1 cellular context compared by ENCODE assay signal in the genomic region with DNA sequence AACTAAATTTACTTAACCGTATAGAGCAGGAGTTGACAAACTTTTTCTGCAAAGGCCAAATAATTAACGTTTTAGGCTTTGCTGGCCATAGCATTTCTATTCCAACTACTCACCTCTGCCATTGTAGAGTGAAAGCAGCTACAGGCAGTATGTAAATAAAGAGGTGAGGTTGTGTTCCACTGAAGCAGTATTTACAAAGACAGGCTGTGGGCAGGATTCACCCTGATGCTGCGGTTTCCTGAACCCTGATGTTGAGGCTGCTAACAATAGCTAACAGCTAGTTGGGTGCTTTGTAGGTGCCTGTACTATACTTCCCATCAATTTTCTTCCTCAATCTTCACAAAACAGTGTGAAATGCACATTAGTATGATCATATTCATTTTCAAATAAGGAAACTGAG.
TF ChIP-seq lines count a peak whose summit lies in the region.

No MANE protein-coding gene starts in this region.

TF ChIP-seq in GM23338, 12 proteins besides CTCF, POLR2A, EP300 and RAD21:
- TF ChIP-seq STAT1 (IDR thresholded peaks at IDR 0.05; ENCODE audit: unreplicated experiment) (no peak), NANOG (IDR thresholded peaks at IDR 0.05; ENCODE audit: borderline replicate concordance) (no peak), JUNB (IDR thresholded peaks at IDR 0.05; ENCODE audit: unreplicated experiment) (no peak), CREB1 (CRISPR knock-in tag; IDR thresholded peaks at IDR 0.05; ENCODE audit: low read depth) (no peak), ZNF114 (CRISPR knock-in tag; IDR thresholded peaks at IDR 0.05) (no peak), POLR2AphosphoS5 (IDR thresholded peaks at IDR 0.05; ENCODE audit: low read depth) (no peak), EZH2phosphoT487 (IDR thresholded peaks at IDR 0.05; ENCODE audit: unreplicated experiment) (no peak), ZNF331 (CRISPR knock-in tag; IDR thresholded peaks at IDR 0.05; ENCODE audit: low read depth) (no peak)
- TF ChIP-seq, protein P1, sequence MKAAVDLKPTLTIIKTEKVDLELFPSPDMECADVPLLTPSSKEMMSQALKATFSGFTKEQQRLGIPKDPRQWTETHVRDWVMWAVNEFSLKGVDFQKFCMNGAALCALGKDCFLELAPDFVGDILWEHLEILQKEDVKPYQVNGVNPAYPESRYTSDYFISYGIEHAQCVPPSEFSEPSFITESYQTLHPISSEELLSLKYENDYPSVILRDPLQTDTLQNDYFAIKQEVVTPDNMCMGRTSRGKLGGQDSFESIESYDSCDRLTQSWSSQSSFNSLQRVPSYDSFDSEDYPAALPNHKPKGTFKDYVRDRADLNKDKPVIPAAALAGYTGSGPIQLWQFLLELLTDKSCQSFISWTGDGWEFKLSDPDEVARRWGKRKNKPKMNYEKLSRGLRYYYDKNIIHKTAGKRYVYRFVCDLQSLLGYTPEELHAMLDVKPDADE (IDR thresholded peaks at IDR 0.05): no peak
- TF ChIP-seq, protein P2, sequence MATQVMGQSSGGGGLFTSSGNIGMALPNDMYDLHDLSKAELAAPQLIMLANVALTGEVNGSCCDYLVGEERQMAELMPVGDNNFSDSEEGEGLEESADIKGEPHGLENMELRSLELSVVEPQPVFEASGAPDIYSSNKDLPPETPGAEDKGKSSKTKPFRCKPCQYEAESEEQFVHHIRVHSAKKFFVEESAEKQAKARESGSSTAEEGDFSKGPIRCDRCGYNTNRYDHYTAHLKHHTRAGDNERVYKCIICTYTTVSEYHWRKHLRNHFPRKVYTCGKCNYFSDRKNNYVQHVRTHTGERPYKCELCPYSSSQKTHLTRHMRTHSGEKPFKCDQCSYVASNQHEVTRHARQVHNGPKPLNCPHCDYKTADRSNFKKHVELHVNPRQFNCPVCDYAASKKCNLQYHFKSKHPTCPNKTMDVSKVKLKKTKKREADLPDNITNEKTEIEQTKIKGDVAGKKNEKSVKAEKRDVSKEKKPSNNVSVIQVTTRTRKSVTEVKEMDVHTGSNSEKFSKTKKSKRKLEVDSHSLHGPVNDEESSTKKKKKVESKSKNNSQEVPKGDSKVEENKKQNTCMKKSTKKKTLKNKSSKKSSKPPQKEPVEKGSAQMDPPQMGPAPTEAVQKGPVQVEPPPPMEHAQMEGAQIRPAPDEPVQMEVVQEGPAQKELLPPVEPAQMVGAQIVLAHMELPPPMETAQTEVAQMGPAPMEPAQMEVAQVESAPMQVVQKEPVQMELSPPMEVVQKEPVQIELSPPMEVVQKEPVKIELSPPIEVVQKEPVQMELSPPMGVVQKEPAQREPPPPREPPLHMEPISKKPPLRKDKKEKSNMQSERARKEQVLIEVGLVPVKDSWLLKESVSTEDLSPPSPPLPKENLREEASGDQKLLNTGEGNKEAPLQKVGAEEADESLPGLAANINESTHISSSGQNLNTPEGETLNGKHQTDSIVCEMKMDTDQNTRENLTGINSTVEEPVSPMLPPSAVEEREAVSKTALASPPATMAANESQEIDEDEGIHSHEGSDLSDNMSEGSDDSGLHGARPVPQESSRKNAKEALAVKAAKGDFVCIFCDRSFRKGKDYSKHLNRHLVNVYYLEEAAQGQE (IDR thresholded peaks at IDR 0.05; ENCODE audit: unreplicated experiment): no peak
